In the genomic region with DNA sequence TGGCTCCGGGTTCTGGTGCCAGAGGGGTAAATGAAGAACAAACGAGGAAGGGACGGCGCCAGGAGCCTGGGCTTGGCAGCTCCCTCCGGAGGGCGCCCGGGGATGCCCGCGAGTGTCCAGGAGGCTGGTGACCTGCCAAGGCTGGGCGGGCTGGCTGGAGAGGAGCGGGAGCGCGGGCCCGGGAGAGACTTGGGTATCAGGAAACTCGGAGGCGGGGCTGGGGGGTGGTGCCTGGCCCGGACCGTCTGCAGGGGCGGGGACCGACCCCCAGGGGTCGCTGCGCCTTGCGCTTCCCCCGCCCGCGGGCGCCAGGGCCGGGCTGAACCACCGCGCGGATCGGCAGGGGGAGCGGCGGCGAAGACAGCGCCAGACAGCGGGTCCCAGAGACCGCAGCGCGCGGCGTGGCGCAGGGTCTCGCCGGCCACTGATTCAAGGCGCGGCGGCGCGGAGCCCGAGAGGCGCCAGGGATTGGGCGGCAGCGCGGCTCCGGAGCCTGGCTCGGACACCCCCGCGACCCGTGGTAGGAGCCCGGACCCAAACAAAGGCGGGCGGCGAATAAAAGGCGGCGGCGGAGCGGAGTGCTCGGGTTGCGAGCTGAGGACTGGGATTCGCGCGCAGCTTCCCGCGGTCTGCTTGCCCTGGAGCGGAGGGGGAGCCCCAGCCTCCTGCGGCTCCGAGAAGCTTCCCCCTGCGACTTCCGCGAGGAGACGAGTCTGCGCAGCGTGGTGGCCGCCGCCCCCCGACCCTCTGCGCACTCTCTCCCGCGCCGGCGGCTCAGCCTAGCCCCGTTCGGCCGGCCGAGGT, we compare ENCODE assay signal across 8 cellular contexts. TPM values are rescaled to one million over a fixed set of nuclear protein-coding genes. Genes with fewer than 3 reads are reported as not detected.
DNase-seq lines count a peak whose midpoint lies in the region; ATAC-seq and TF ChIP-seq lines count a peak whose summit lies in the region.

A gene with protein sequence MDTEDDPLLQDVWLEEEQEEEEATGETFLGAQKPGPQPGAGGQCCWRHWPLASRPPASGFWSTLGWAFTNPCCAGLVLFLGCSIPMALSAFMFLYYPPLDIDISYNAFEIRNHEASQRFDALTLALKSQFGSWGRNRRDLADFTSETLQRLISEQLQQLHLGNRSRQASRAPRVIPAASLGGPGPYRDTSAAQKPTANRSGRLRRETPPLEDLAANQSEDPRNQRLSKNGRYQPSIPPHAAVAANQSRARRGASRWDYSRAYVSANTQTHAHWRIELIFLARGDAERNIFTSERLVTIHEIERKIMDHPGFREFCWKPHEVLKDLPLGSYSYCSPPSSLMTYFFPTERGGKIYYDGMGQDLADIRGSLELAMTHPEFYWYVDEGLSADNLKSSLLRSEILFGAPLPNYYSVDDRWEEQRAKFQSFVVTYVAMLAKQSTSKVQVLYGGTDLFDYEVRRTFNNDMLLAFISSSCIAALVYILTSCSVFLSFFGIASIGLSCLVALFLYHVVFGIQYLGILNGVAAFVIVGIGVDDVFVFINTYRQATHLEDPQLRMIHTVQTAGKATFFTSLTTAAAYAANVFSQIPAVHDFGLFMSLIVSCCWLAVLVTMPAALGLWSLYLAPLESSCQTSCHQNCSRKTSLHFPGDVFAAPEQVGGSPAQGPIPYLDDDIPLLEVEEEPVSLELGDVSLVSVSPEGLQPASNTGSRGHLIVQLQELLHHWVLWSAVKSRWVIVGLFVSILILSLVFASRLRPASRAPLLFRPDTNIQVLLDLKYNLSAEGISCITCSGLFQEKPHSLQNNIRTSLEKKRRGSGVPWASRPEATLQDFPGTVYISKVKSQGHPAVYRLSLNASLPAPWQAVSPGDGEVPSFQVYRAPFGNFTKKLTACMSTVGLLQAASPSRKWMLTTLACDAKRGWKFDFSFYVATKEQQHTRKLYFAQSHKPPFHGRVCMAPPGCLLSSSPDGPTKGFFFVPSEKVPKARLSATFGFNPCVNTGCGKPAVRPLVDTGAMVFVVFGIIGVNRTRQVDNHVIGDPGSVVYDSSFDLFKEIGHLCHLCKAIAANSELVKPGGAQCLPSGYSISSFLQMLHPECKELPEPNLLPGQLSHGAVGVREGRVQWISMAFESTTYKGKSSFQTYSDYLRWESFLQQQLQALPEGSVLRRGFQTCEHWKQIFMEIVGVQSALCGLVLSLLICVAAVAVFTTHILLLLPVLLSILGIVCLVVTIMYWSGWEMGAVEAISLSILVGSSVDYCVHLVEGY (N-terminal part only) (plus strand): TSS at position 585 of the 804 bp plus-strand sequence. CDS start 21,838 bp downstream, outside the sequence.

- H3K27me3 ChIP-seq in mammary epithelial cell (ENCODE audit: insufficient read depth, low read length): peaks cover 10% of the 10 kb centered on the region

- H3K4me1 ChIP-seq in mammary epithelial cell (ENCODE audit: insufficient read depth, low read length): peaks cover 6% of the 10 kb centered on the region

- dilution Hi-C loops in mammary epithelial cell (cut with HindIII; ENCODE audit: low sequenced_read_pairs): no loop called here

- CTCF ChIA-PET in mammary epithelial cell (lab: Charles Lee; ENCODE audit: low non-redundant PET): no interaction called here

- peak within 1 kb of the TSS; percentile 48 to 60 (median 54) for H3K4me3 ChIP-seq in mammary epithelial cell (replicated peaks in 1 of 3; ENCODE audit: insufficient read depth in 1 of 3, low read depth in 2 of 3, low read length in 3 of 3)

- H3K27ac ChIP-seq in VCaP: peak within 1 kb of the TSS; percentile 93
- H3K27ac ChIP-seq in mammary epithelial cell (ENCODE audit: insufficient read depth, low read depth, low read length): no peak within 1 kb of the TSS

- H3K36me3 ChIP-seq in mammary epithelial cell (ENCODE audit: insufficient read depth, low read length): no peaks in the 10 kb centered on the region

- H3K9me3 ChIP-seq in mammary epithelial cell (replicated peaks; ENCODE audit: insufficient read depth, low read length): no peaks in the 10 kb centered on the region

- peak within 1 kb of the TSS; percentile 84 for H2AFZ ChIP-seq in mammary epithelial cell (ENCODE audit: low read depth, low read length)

- H3K79me2 ChIP-seq in mammary epithelial cell (ENCODE audit: insufficient read depth, low read length): no peaks in the 10 kb centered on the region

- DNase-seq in NCI-H2029 treated with DMSO at 0.1 percent for 48 hours (lab: John Stamatoyannopoulos, UW) (peak; percentile 32), mammary epithelial cell (peak; percentile 63), islet precursor cell (peak; percentile 88)
- peak; percentile 19 to 62 for DNase-seq in stimulated activated CD4-positive, alpha-beta T cell treated with anti-CD3 and anti-CD28 coated beads, Interleukin-1b, Interleukin-23, amount 100 ng/mL, for 1 hour (ENCODE audit: low read depth in 2 of 2)

- ATAC-seq in HG02852 (IDR thresholded peaks at IDR 0.05; ENCODE audit: unreplicated experiment) (peak; percentile 71), HG03025 (IDR thresholded peaks at IDR 0.05; ENCODE audit: low FRiP score, unreplicated experiment) (no peak)

- 1% methylated on average over 49 of the region's 96 CpGs for WGBS in mammary epithelial cell (ENCODE audit: low coverage, missing lambda C conversion rate)

- H4K20me1 ChIP-seq in mammary epithelial cell (ENCODE audit: insufficient read depth, low read length): no peaks in the 10 kb centered on the region

- in situ Hi-C loops in mammary epithelial cell (cut with MboI; ENCODE audit: low sequenced_read_pairs in 2 of 2): loop anchor here in 1 of 2 donors (10.0 kb wide), 1 partner anchor 156 kb away; no protein-coding TSS in a partner anchor

- intact Hi-C loops in mammary epithelial cell (cut with micrococcal nuclease): loop anchor here (1.0 to 10.0 kb wide), 2 partner anchors 164 to 444 kb away; no protein-coding TSS in a partner anchor

- TF ChIP-seq CTCF in GM12872 (IDR thresholded peaks at IDR 0.05; ENCODE audit: insufficient read depth, low read depth, low read length): peak; percentile 72
- TF ChIP-seq CTCF in VCaP (conservative IDR thresholded peaks at IDR 0.05): peak; percentile 96
- TF ChIP-seq CTCF in mammary epithelial cell (conservative IDR thresholded peaks at IDR 0.05 in 1 of 2, IDR thresholded peaks at IDR 0.05 in 1 of 2; ENCODE audit: extremely low read depth in 1 of 2, insufficient read depth in 1 of 2, low read depth in 1 of 2, low read length in 2 of 2): peak; percentile 43 to 56

- no TSS peak for BruUV-seq in mammary epithelial cell (replicated peaks; lab: Mats Ljungman, UMichigan)

- no peak within 1 kb of the TSS for H3K9ac ChIP-seq in mammary epithelial cell (ENCODE audit: insufficient read depth, low read length)

- H3K4me2 ChIP-seq in mammary epithelial cell (ENCODE audit: insufficient read depth, low read depth, low read length): peak within 1 kb of the TSS; percentile 94

RNA-seq across cellular contexts. Expression of the gene that starts here (rescaled TPM):
- total RNA-seq in mammary epithelial cell: under 1 TPM; under 0.01 to 0.14 TPM
- 0.01 TPM for polyA plus RNA-seq in mammary epithelial cell
- not detected for polyA minus RNA-seq in mammary epithelial cell

Comparison
In these comparisons a context has a peak if more than half of its experiments do, and no peak if none do; other contexts are left out.
1. Peak in DNase-seq, H3K4me3 ChIP-seq and H3K4me2 ChIP-seq in mammary epithelial cell; RNA of the gene not detected or under 1 TPM.
2. DNase-seq: peak in every context shown above with its lines; median percentile 88 in islet precursor cell; 63 in mammary epithelial cell; 40 in stimulated activated CD4-positive, alpha-beta T cell treated with anti-CD3 and anti-CD28 coated beads, Interleukin-1b, Interleukin-23, amount 100 ng/mL, for 1 hour; 32 in NCI-H2029 treated with DMSO at 0.1 percent for 48 hours.